ENCODE assay signal across 30 cellular contexts in genomic region chr11:115524572-115524971, GRCh38.
"Had no signal": no experiment of that assay in that cellular context is flagged by ENCODE, and none has a peak within 500 bp of the region (broad histone marks: within the 10 kb centered on the region; RNA-seq: fewer than 3 reads in every experiment).

No MANE protein-coding gene starts in this region.

- H3K27ac Mint-ChIP-seq: activated CD4-positive, alpha-beta memory T cell treated with anti-CD3 and anti-CD28 coated beads for 36 hours; activated CD4-positive, alpha-beta T cell treated with anti-CD3 and anti-CD28 coated beads for 36 hours; activated CD4-positive, alpha-beta T cell treated with anti-CD3 and anti-CD28 coated beads, Interleukin-2, amount 10 ng/mL, durations not matched to agents 24 days and 14 days; activated CD8-positive, alpha-beta T cell treated with anti-CD3 and anti-CD28 coated beads, Interleukin-2, amount 10 ng/mL, durations not matched to agents 7 days and 5 days; activated naive CD8-positive, alpha-beta T cell; activated T-cell treated with anti-CD3 and anti-CD28 coated beads, Interleukin-2, amount 50 U/mL, for 24 hours; activated T-cell treated with anti-CD3 and anti-CD28 coated beads, Interleukin-2, amount 50 U/mL, for 72 hours had no signal

- H3K4me1 Mint-ChIP-seq: activated CD4-positive, alpha-beta T cell treated with anti-CD3 and anti-CD28 coated beads for 36 hours; activated CD4-positive, alpha-beta T cell treated with anti-CD3 and anti-CD28 coated beads, Interleukin-2, amount 10 ng/mL, durations not matched to agents 24 days and 14 days had no signal

- FAIRE-seq: astrocyte, bronchial epithelial cell, endometrium, endothelial cell of umbilical vein had no signal

- ATAC-seq: activated CD4-positive, alpha-beta T cell treated with anti-CD3 and anti-CD28 coated beads for 36 hours; activated CD8-positive, alpha-beta T cell treated with anti-CD3 and anti-CD28 coated beads, Interleukin-2, amount 10 ng/mL, durations not matched to agents 7 days and 5 days; activated T-cell treated with anti-CD3 and anti-CD28 coated beads, Interleukin-2, amount 50 U/mL, for 72 hours; gastroesophageal sphincter had no signal

- H3K36me3 Mint-ChIP-seq: activated CD4-positive, alpha-beta memory T cell treated with anti-CD3 and anti-CD28 coated beads for 36 hours; activated naive CD8-positive, alpha-beta T cell had no signal

- H3K9me3 Mint-ChIP-seq: activated CD4-positive, alpha-beta memory T cell treated with anti-CD3 and anti-CD28 coated beads for 36 hours; activated CD4-positive, alpha-beta T cell treated with anti-CD3 and anti-CD28 coated beads, Interleukin-2, amount 10 ng/mL, durations not matched to agents 24 days and 14 days; activated T-cell treated with anti-CD3 and anti-CD28 coated beads, Interleukin-2, amount 50 U/mL, for 24 hours; activated T-cell treated with anti-CD3 and anti-CD28 coated beads, Interleukin-2, amount 50 U/mL, for 72 hours had no signal

- DNase-seq: activated CD4-positive, alpha-beta memory T cell treated with anti-CD3 and anti-CD28 coated beads for 36 hours; activated CD4-positive, alpha-beta T cell treated with anti-CD3 and anti-CD28 coated beads for 36 hours; activated CD4-positive, alpha-beta T cell treated with anti-CD3 and anti-CD28 coated beads, Interleukin-2, amount 10 ng/mL, durations not matched to agents 24 days and 14 days; activated CD4-positive, CD25-positive, alpha-beta regulatory T cell; activated CD4-positive, CD25-positive, alpha-beta regulatory T cell treated with anti-CD3 and anti-CD28 coated beads, Interleukin-2, amount 50 U/mL, for 72 hours; activated CD8-positive, alpha-beta memory T cell treated with anti-CD3 and anti-CD28 coated beads, Interleukin-2, amount 50 U/mL, for 48 hours; activated CD8-positive, alpha-beta T cell treated with anti-CD3 and anti-CD28 coated beads, Interleukin-2, amount 10 ng/mL, durations not matched to agents 7 days and 5 days; activated gamma-delta T cell; activated naive CD4-positive, alpha-beta T cell; activated naive CD4-positive, alpha-beta T cell treated with anti-CD3 and anti-CD28 coated beads, Interleukin-2, amount 50 U/mL, for 16 hours; activated T-cell treated with anti-CD3 and anti-CD28 coated beads for 4 hours; activated T-cell treated with anti-CD3 and anti-CD28 coated beads, Interleukin-2, amount 50 U/mL, for 24 hours; activated T-cell treated with anti-CD3 and anti-CD28 coated beads, Interleukin-2, amount 50 U/mL, for 72 hours; amniotic stem cell; anterior cingulate cortex; brain microvascular endothelial cell; caudate nucleus; cerebellar nuclear complex; colonic mucosa; effector CD8-positive, alpha-beta T cell; esophagus squamous epithelium; foreskin melanocyte; T-helper 2 cell had no signal

- H3K4me1 ChIP-seq: colonic mucosa, gastroesophageal sphincter had no signal

- H3K36me3 ChIP-seq: brain microvascular endothelial cell, colonic mucosa, esophagus squamous epithelium, gastroesophageal sphincter had no signal

- H3K27me3 ChIP-seq: brain microvascular endothelial cell, colonic mucosa had no signal

- H3K27ac ChIP-seq: brain microvascular endothelial cell, colonic mucosa, epithelial cell of prostate, esophagus squamous epithelium, gastroesophageal sphincter had no signal

- H3K4me3 ChIP-seq: colonic mucosa, esophagus squamous epithelium, gastroesophageal sphincter had no signal

- H3K9me3 ChIP-seq: colonic mucosa, esophagus squamous epithelium, gastroesophageal sphincter had no signal

- H3K4me3 Mint-ChIP-seq: activated CD4-positive, alpha-beta memory T cell treated with anti-CD3 and anti-CD28 coated beads for 36 hours; activated CD4-positive, alpha-beta T cell treated with anti-CD3 and anti-CD28 coated beads for 36 hours; activated CD4-positive, alpha-beta T cell treated with anti-CD3 and anti-CD28 coated beads, Interleukin-2, amount 10 ng/mL, durations not matched to agents 24 days and 14 days; activated CD8-positive, alpha-beta T cell treated with anti-CD3 and anti-CD28 coated beads, Interleukin-2, amount 10 ng/mL, durations not matched to agents 7 days and 5 days; activated naive CD8-positive, alpha-beta T cell; activated T-cell treated with anti-CD3 and anti-CD28 coated beads, Interleukin-2, amount 50 U/mL, for 24 hours; activated T-cell treated with anti-CD3 and anti-CD28 coated beads, Interleukin-2, amount 50 U/mL, for 72 hours had no signal
